Comparison of ENCODE assay signal across 11 cellular contexts in the genomic region with DNA sequence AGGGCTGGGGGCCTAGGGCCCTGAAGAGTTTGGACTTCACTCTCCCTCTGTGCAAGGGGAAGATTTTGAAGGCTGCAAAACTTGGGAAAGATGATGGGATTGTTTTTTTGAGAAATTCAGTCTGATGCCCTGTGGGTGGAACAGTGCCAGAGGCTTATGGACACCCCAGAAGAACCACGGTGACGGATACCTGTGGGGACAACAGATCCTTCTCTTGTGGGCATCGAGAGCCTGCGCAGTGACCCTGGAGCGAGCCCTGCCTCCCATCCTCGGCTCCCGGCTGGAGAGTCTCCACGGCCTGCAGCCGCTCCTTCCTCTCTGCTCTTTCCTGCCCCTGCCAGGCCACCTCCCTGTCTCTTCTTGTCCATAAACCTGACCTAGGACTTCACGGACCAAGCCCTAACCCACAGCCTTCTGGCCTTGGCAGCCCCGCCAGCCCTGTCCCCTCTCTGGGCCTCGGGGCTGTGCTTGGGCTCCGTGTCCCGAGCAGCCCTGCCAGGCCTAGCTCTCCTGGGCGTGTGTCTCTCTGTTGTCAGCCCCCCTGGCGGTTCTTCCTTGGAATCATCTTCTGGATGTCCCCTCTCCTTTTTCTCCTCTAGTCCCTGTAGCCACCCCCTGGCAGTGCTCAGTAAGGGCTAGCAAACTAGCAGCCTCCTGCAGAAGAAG.
A peak's percentile ranks its signal among the peaks of the same experiment; 100 is the strongest.
DNase-seq lines count a peak whose midpoint lies in the region; ATAC-seq and TF ChIP-seq lines count a peak whose summit lies in the region.
"Had no signal": no experiment of that assay in that cellular context is flagged by ENCODE, and none has a peak within 500 bp of the region (broad histone marks: within the 10 kb centered on the region; RNA-seq: fewer than 3 reads in every experiment).

No MANE protein-coding gene starts in this region.

- H3K4me3 ChIP-seq in cardiac fibroblast (replicated peaks in 1 of 2; ENCODE audit: low read depth in 2 of 2, low read length in 2 of 2) = no peak overlapping the region

- ATAC-seq in left ventricle myocardium superior (peak; percentile 60), HG02970 (IDR thresholded peaks at IDR 0.05; ENCODE audit: low FRiP score, unreplicated experiment) (no peak)
- no peak for ATAC-seq in stimulated activated memory B cell treated with anti-CD40 and anti-IgM and Interleukin-4, amounts not matched to agents 10 μg/mL and 1 μg/mL and 100 μg/mL, for 72 hours
- ATAC-seq: HCT116 had no signal

- DNase-seq in AG20443 (ENCODE audit: low spot score) (peak; percentile 69), cardiac fibroblast (ENCODE audit: low read depth in 2 of 2) (no peak), left ventricle myocardium superior (peak; percentile 45), posterior vena cava (ENCODE audit: low spot score) (peak; percentile 71), NCI-H1694 (lab: John Stamatoyannopoulos, UW) (no peak)
- no peak for DNase-seq in activated CD4-positive, alpha-beta memory T cell treated with anti-CD3 and anti-CD28 coated beads for 36 hours
- DNase-seq: NCI-H1105, NCI-H526 had no signal

- H3K9me3 Mint-ChIP-seq in stimulated activated memory B cell treated with anti-CD40 and anti-IgM and Interleukin-4, amounts not matched to agents 10 μg/mL and 1 μg/mL and 100 μg/mL, for 72 hours = no peaks in the 10 kb centered on the region
- H3K9me3 Mint-ChIP-seq in activated CD4-positive, alpha-beta memory T cell treated with anti-CD3 and anti-CD28 coated beads for 36 hours = peaks cover 9% of the 10 kb centered on the region

- H3K4me1 Mint-ChIP-seq in stimulated activated memory B cell treated with anti-CD40 and anti-IgM and Interleukin-4, amounts not matched to agents 10 μg/mL and 1 μg/mL and 100 μg/mL, for 72 hours = peaks cover 21% of the 10 kb centered on the region
- peaks cover 5% of the 10 kb centered on the region for H3K4me1 Mint-ChIP-seq in activated CD4-positive, alpha-beta memory T cell treated with anti-CD3 and anti-CD28 coated beads for 36 hours (ENCODE audit: low read depth)

- intact Hi-C loops in left ventricle myocardium superior (cut with micrococcal nuclease) = no loop called here
- intact Hi-C loops in posterior vena cava (cut with DNase I) = no loop called here
- intact Hi-C loops in activated CD4-positive, alpha-beta memory T cell treated with anti-CD3 and anti-CD28 coated beads for 36 hours (cut with micrococcal nuclease) = no loop called here

- TF ChIP-seq CTCF in cardiac fibroblast (IDR thresholded peaks at IDR 0.05; ENCODE audit: low read depth, low read length) = peak; percentile 10

- H3K36me3 Mint-ChIP-seq in stimulated activated memory B cell treated with anti-CD40 and anti-IgM and Interleukin-4, amounts not matched to agents 10 μg/mL and 1 μg/mL and 100 μg/mL, for 72 hours = peaks cover 15% of the 10 kb centered on the region
- peaks cover 8% of the 10 kb centered on the region for H3K36me3 Mint-ChIP-seq in activated CD4-positive, alpha-beta memory T cell treated with anti-CD3 and anti-CD28 coated beads for 36 hours

- CTCF ChIA-PET in activated CD4-positive, alpha-beta memory T cell treated with anti-CD3 and anti-CD28 coated beads for 36 hours (lab: Charles Lee) = interaction anchor here (0.6 kb wide), 1 partner anchor 197 kb away, joined by 4 read pairs; no protein-coding TSS in a partner anchor

- H3K4me3 Mint-ChIP-seq in stimulated activated memory B cell treated with anti-CD40 and anti-IgM and Interleukin-4, amounts not matched to agents 10 μg/mL and 1 μg/mL and 100 μg/mL, for 72 hours = no peak overlapping the region
- no peak overlapping the region for H3K4me3 Mint-ChIP-seq in activated CD4-positive, alpha-beta memory T cell treated with anti-CD3 and anti-CD28 coated beads for 36 hours

- H3K27me3 Mint-ChIP-seq in stimulated activated memory B cell treated with anti-CD40 and anti-IgM and Interleukin-4, amounts not matched to agents 10 μg/mL and 1 μg/mL and 100 μg/mL, for 72 hours = no peaks in the 10 kb centered on the region
- H3K27me3 Mint-ChIP-seq in activated CD4-positive, alpha-beta memory T cell treated with anti-CD3 and anti-CD28 coated beads for 36 hours = no peaks in the 10 kb centered on the region

- POLR2A ChIA-PET in activated CD4-positive, alpha-beta memory T cell treated with anti-CD3 and anti-CD28 coated beads for 36 hours (lab: Charles Lee) = interaction anchor here (0.6 kb wide), 1 partner anchor 753 kb away, joined by 3 read pairs; no protein-coding TSS in a partner anchor

- H3K27ac Mint-ChIP-seq in stimulated activated memory B cell treated with anti-CD40 and anti-IgM and Interleukin-4, amounts not matched to agents 10 μg/mL and 1 μg/mL and 100 μg/mL, for 72 hours = no peak overlapping the region
- H3K27ac Mint-ChIP-seq in activated CD4-positive, alpha-beta memory T cell treated with anti-CD3 and anti-CD28 coated beads for 36 hours = no peak overlapping the region

Comparison
In these comparisons a context has a peak if more than half of its experiments do, and no peak if none do; other contexts are left out.
1. DNase-seq: peak in AG20443 (single experiment), left ventricle myocardium superior (single experiment) and posterior vena cava (single experiment); none in cardiac fibroblast (0 of 2), NCI-H1694 (single experiment) and activated CD4-positive, alpha-beta memory T cell treated with anti-CD3 and anti-CD28 coated beads for 36 hours (single experiment).